ENCODE assay signal across 27 cellular contexts in the genomic region with DNA sequence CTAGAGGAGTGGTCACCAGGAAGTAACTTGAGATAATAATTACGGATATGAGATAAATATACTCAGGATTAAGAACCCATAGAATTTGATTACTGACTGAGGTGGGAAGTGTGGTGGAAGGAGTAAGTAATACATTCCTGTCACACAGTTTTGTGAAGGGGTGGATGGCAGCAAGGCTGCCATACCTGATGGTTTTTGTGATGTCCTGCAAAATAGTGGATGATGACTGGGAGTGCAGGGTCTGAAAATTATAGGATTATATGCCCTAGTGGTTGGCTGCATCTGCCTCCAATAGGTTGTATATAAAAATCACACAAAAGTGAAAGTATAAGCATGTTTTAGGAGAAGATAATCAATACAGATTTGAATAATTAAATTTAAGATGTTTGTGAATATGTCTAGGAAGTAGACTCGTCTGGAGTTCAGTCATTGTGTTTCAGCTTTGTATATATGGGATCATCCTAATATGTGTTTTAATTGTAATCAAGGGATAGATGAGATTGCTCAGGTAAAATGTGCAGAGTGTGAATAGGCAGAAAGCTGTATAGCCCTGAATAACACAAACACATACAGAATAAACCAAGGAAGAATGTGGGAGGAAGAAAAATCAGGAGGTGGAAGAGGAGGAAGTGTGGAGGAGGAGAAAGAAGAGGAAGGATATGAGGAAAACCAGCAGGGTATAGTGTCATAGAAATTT. TPM values are rescaled to one million over a fixed set of nuclear protein-coding genes. Genes with fewer than 3 reads are reported as not detected.
"Had no signal": no experiment of that assay in that cellular context is flagged by ENCODE, and none has a peak within 500 bp of the region (broad histone marks: within the 10 kb centered on the region; RNA-seq: fewer than 3 reads in every experiment).

No MANE protein-coding gene starts in this region.

- H3K9me3 Mint-ChIP-seq: activated naive CD4-positive, alpha-beta T cell treated with anti-CD3 and anti-CD28 coated beads, Interleukin-2, amount 50 U/mL, for 24 hours; activated naive CD8-positive, alpha-beta T cell treated with anti-CD3 and anti-CD28 coated beads, Interleukin-2, amount 50 U/mL, for 24 hours; activated T-helper 1 cell treated with anti-CD3 and anti-CD28 coated beads, Interleukin-12 subunit alpha, Interleukin-12 subunit beta, Interleukin-2, Interleukin-4 antibody, amounts not matched to agents 30 ng/mL and 10 ng/mL and 1 ng/mL, durations not matched to agents 14 hours and 24 hours and 36 hours; T-helper 1 cell treated with Interleukin-12 subunit alpha and Interleukin-12 subunit beta and Interleukin-4 antibody, amounts not matched to agents 30 μg/mL and 1 μg/mL, for 36 hours had no signal

- H3K9me3 ChIP-seq: ascending aorta had no signal

- H3K27ac Mint-ChIP-seq: activated CD8-positive, alpha-beta T cell treated with anti-CD3 and anti-CD28 coated beads, Interleukin-2, amount 10 ng/mL, durations not matched to agents 7 days and 5 days; activated naive CD4-positive, alpha-beta T cell treated with anti-CD3 and anti-CD28 coated beads, Interleukin-2, amount 50 U/mL, for 24 hours; activated naive CD8-positive, alpha-beta T cell treated with anti-CD3 and anti-CD28 coated beads, Interleukin-2, amount 50 U/mL, for 24 hours; activated T-helper 1 cell treated with anti-CD3 and anti-CD28 coated beads, Interleukin-12 subunit alpha, Interleukin-12 subunit beta, Interleukin-2, Interleukin-4 antibody, amounts not matched to agents 30 ng/mL and 10 ng/mL and 1 ng/mL, durations not matched to agents 14 hours and 24 hours and 36 hours; T-helper 1 cell treated with Interleukin-12 subunit alpha and Interleukin-12 subunit beta and Interleukin-4 antibody, amounts not matched to agents 30 μg/mL and 1 μg/mL, for 36 hours had no signal

- H3K36me3 Mint-ChIP-seq: activated naive CD4-positive, alpha-beta T cell treated with anti-CD3 and anti-CD28 coated beads, Interleukin-2, amount 50 U/mL, for 24 hours had no signal

- H3K27ac ChIP-seq: ascending aorta, body of pancreas had no signal

- ATAC-seq: activated CD4-positive, CD25-positive, alpha-beta regulatory T cell treated with anti-CD3 and anti-CD28 coated beads, Interleukin-2, amount 50 U/mL, for 24 hours; activated CD8-positive, alpha-beta T cell treated with anti-CD3 and anti-CD28 coated beads, Interleukin-2, amount 10 ng/mL, durations not matched to agents 7 days and 5 days; activated naive CD8-positive, alpha-beta T cell treated with anti-CD3 and anti-CD28 coated beads, Interleukin-2, amount 50 U/mL, for 24 hours; body of pancreas; PC-3 had no signal

- DNase-seq: activated CD4-positive, alpha-beta T cell treated with anti-CD3 and anti-CD28 coated beads for 4 hours; activated CD4-positive, alpha-beta T cell treated with anti-CD3 and anti-CD28 coated beads, Interleukin-2, amount 50 U/mL, for 4 hours; activated CD8-positive, alpha-beta memory T cell treated with anti-CD3 and anti-CD28 coated beads, Interleukin-2, amount 50 U/mL, for 48 hours; activated CD8-positive, alpha-beta T cell treated with anti-CD3 and anti-CD28 coated beads, Interleukin-2, amount 10 ng/mL, durations not matched to agents 7 days and 5 days; activated effector memory CD4-positive, alpha-beta T cell treated with Interleukin-2 at 50 U/mL for 16 hours; activated naive CD4-positive, alpha-beta T cell; activated naive CD8-positive, alpha-beta T cell treated with anti-CD3 and anti-CD28 coated beads, Interleukin-2, amount 50 U/mL, for 24 hours; activated T-cell treated with anti-CD3 and anti-CD28 coated beads, Interleukin-2, amount 50 U/mL, for 1 hour; amniotic stem cell; body of pancreas; MM.1S; NCI-H1105; NCI-H1436; NCI-H1694 treated with DMSO at 0.1 percent for 48 hours; NCI-H2029 treated with DMSO at 0.1 percent for 48 hours; NCI-H345; NCI-H510A; NCI-H526 treated with DMSO at 0.1 percent for 48 hours; NK-92 treated with Interleukin-12 subunit alpha and Interleukin-12 subunit beta, amount 100 ng/mL, for 24 hours; PC-3; SHP77 treated with DMSO at 0.1 percent for 48 hours had no signal

- FAIRE-seq: bronchial epithelial cell had no signal

- H3K4me3 ChIP-seq: ascending aorta, body of pancreas had no signal

- H3K4me1 ChIP-seq: ascending aorta had no signal

- H3K27me3 ChIP-seq: ascending aorta, body of pancreas had no signal

RNA-seq across cellular contexts. Expression of a gene that starts 5.5 kb away (rescaled TPM):
- total RNA-seq: activated T-helper 1 cell treated with anti-CD3 and anti-CD28 coated beads, Interleukin-12 subunit alpha, Interleukin-12 subunit beta, Interleukin-2, Interleukin-4 antibody, amounts not matched to agents 30 ng/mL and 10 ng/mL and 1 ng/mL, durations not matched to agents 14 hours and 24 hours and 36 hours had no signal

RNA-seq across cellular contexts. Expression of a gene that starts 49.5 kb away (rescaled TPM):
- total RNA-seq: ascending aorta, PC-3 had no signal
